Comparison of ENCODE assay signal across 15 cellular contexts in the genomic region with DNA sequence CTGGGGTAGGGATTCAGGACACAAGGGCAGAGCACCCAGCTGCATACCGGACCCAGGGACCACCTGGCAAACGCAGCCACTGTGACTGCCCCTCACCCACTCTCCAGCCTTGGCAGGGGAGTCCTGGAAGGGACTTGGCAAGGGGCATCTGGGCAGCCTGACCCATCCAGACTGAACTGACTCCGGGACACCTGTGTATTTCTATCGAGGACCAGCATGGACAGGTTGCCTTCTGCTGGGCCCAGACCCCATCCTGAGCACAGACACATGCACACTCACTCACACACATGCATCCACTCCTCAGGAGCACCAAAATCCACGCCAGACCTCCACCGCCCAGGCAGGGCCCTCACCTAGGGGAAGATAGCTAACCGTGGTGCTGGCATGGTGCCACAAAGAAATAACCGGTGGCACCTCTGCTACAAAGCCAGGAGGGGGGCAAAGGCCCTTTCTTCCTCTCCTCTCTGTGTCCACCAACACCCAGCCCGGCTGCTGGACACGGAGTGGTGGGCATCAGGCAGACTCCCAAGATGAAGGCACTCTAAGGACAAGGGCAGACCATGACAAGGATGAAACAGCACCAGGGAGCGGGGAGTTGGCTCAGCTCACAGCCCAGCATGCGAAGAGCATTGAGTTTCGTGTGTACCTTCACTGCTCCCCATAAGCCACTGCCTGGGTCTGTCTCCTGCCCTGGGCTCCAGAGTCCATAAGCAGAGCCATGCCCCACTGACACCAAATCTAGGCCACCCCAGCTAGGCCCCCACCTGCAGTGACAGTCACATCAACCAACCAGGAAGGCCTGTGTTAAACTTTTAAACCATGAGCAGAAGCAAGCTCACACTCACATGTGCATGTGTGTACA. TPM values are rescaled to one million over a fixed set of nuclear protein-coding genes. Genes with fewer than 3 reads are reported as not detected.
DNase-seq lines count a peak whose midpoint lies in the region; ATAC-seq and TF ChIP-seq lines count a peak whose summit lies in the region.
"Had no signal": no experiment of that assay in that cellular context is flagged by ENCODE, and none has a peak within 500 bp of the region (broad histone marks: within the 10 kb centered on the region; RNA-seq: fewer than 3 reads in every experiment).

No MANE protein-coding gene starts in this region.

- H3K9me3 ChIP-seq in cardiac muscle cell (ENCODE audit: low read depth) (no peaks in the 10 kb centered on the region), right cardiac atrium (ENCODE audit: control insufficient read depth, low read length) (no peaks in the 10 kb centered on the region), T-helper 17 cell (ENCODE audit: control insufficient read depth, low read length, poor library complexity, severe bottlenecking) (no peaks in the 10 kb centered on the region), muscle layer of colon (ENCODE audit: low read length) (no peaks in the 10 kb centered on the region)
- no peaks in the 10 kb centered on the region for H3K9me3 ChIP-seq in CD8-positive, alpha-beta T cell (ENCODE audit: low read length)
- H3K9me3 ChIP-seq: heart right ventricle, pancreas had no signal

- POLR2A ChIA-PET in CD8-positive, alpha-beta T cell (lab: Charles Lee) = no interaction called here

- H3K4me1 Mint-ChIP-seq in T-helper 17 cell = peaks cover 29% of the 10 kb centered on the region
- peaks cover 28% of the 10 kb centered on the region for H3K4me1 Mint-ChIP-seq in CD8-positive, alpha-beta T cell (ENCODE audit: low read depth)

- no peaks in the 10 kb centered on the region for H3K9me3 Mint-ChIP-seq in CD8-positive, alpha-beta T cell
- H3K9me3 Mint-ChIP-seq: activated naive CD8-positive, alpha-beta T cell treated with anti-CD3 and anti-CD28 coated beads, Interleukin-2, amount 50 U/mL, for 24 hours; CD8-positive, alpha-beta memory T cell; stimulated activated memory B cell treated with anti-CD40 and anti-IgM and Interleukin-4, amounts not matched to agents 10 μg/mL and 1 μg/mL and 100 μg/mL, for 72 hours; WTC11 had no signal

- WGBS in right cardiac atrium = 77% methylated on average over 13 of the region's 13 CpGs

- ATAC-seq in right cardiac atrium (no peak), T-helper 17 cell (no peak), HG02840 (IDR thresholded peaks at IDR 0.05; ENCODE audit: low FRiP score, unreplicated experiment) (no peak)
- ATAC-seq in CD8-positive, alpha-beta T cell = no peak

- no peaks in the 10 kb centered on the region for H3K36me3 Mint-ChIP-seq in T-helper 17 cell (ENCODE audit: low read depth)
- H3K36me3 Mint-ChIP-seq in CD8-positive, alpha-beta T cell = no peaks in the 10 kb centered on the region
- H3K36me3 Mint-ChIP-seq: brain; CD8-positive, alpha-beta memory T cell; stimulated activated memory B cell treated with anti-CD40 and anti-IgM and Interleukin-4, amounts not matched to agents 10 μg/mL and 1 μg/mL and 100 μg/mL, for 72 hours; WTC11 had no signal

- H3K27me3 ChIP-seq in cardiac muscle cell (no peaks in the 10 kb centered on the region), right cardiac atrium (ENCODE audit: control insufficient read depth, insufficient read depth) (no peaks in the 10 kb centered on the region), muscle layer of colon (ENCODE audit: control insufficient read depth in 1 of 2, insufficient read depth in 2 of 2, low read length in 2 of 2) (no peaks in the 10 kb centered on the region)
- no peaks in the 10 kb centered on the region for H3K27me3 ChIP-seq in CD8-positive, alpha-beta T cell (ENCODE audit: insufficient read depth, low read length)
- H3K27me3 ChIP-seq: pancreas had no signal

- CTCF ChIA-PET in CD8-positive, alpha-beta T cell (lab: Charles Lee) = no interaction called here

- intact Hi-C loops in right cardiac atrium (cut with DNase I) = no loop called here
- intact Hi-C loops in CD8-positive, alpha-beta T cell (cut with DNase I, micrococcal nuclease) = no loop called here

- peaks cover 22% of the 10 kb centered on the region for H3K4me1 ChIP-seq in cardiac muscle cell (ENCODE audit: low read depth)
- peaks cover 4% of the 10 kb centered on the region for H3K4me1 ChIP-seq in right cardiac atrium (ENCODE audit: control insufficient read depth, insufficient read depth, low read length)
- H3K4me1 ChIP-seq in muscle layer of colon (ENCODE audit: insufficient read depth, low read length) = peaks cover 54% of the 10 kb centered on the region
- peaks cover 34% of the 10 kb centered on the region for H3K4me1 ChIP-seq in CD8-positive, alpha-beta T cell (ENCODE audit: insufficient read depth, low read length)
- H3K4me1 ChIP-seq: pancreas had no signal

- H3K9ac ChIP-seq in muscle layer of colon (ENCODE audit: low read length) = no peak overlapping the region

- H3K4me3 ChIP-seq in cardiac muscle cell (no peak overlapping the region), right cardiac atrium (ENCODE audit: low read length) (no peak overlapping the region), muscle layer of colon (ENCODE audit: low read depth in 1 of 2, low read length in 2 of 2) (no peak overlapping the region)
- no peak overlapping the region for H3K4me3 ChIP-seq in CD8-positive, alpha-beta T cell (ENCODE audit: low read depth, low read length)
- H3K4me3 ChIP-seq: heart right ventricle, pancreas had no signal

- DNase-seq in cardiac muscle cell (ENCODE audit: low read depth in 1 of 2, low spot score in 1 of 2) (no peak), right cardiac atrium (no peak), T-helper 17 cell (no peak), NCI-H748 treated with DMSO at 0.1 percent for 48 hours (lab: John Stamatoyannopoulos, UW) (no peak)
- no peak for DNase-seq in CD8-positive, alpha-beta T cell
- DNase-seq: NCI-H226 had no signal

- H3K27me3 Mint-ChIP-seq in T-helper 17 cell = no peaks in the 10 kb centered on the region
- peaks cover under 1% of the 10 kb centered on the region for H3K27me3 Mint-ChIP-seq in CD8-positive, alpha-beta T cell (ENCODE audit: low read depth)

- H3K27ac Mint-ChIP-seq in T-helper 17 cell = no peak overlapping the region
- no peak overlapping the region for H3K27ac Mint-ChIP-seq in CD8-positive, alpha-beta T cell
- H3K27ac Mint-ChIP-seq: activated naive CD8-positive, alpha-beta T cell treated with anti-CD3 and anti-CD28 coated beads, Interleukin-2, amount 50 U/mL, for 24 hours; stimulated activated memory B cell treated with anti-CD40 and anti-IgM and Interleukin-4, amounts not matched to agents 10 μg/mL and 1 μg/mL and 100 μg/mL, for 72 hours; WTC11 had no signal

- TF ChIP-seq CTCF in cardiac muscle cell (IDR thresholded peaks at IDR 0.05; ENCODE audit: low read depth, low read length) = no peak
- no peak for TF ChIP-seq CTCF in CD8-positive, alpha-beta T cell (IDR thresholded peaks at IDR 0.05)

- peak overlapping the region; percentile 40 for H3K27ac ChIP-seq in cardiac muscle cell
- H3K27ac ChIP-seq in right cardiac atrium (ENCODE audit: low read length) = no peak overlapping the region
- peak overlapping the region; percentile 66 for H3K27ac ChIP-seq in muscle layer of colon (ENCODE audit: low read depth, low read length)
- H3K27ac ChIP-seq in CD8-positive, alpha-beta T cell (ENCODE audit: low read depth, low read length) = no peak overlapping the region
- H3K27ac ChIP-seq: pancreas had no signal

- peak overlapping the region; percentile 21 for H3K4me3 Mint-ChIP-seq in T-helper 17 cell
- no peak overlapping the region for H3K4me3 Mint-ChIP-seq in CD8-positive, alpha-beta T cell
- H3K4me3 Mint-ChIP-seq: activated naive CD8-positive, alpha-beta T cell treated with anti-CD3 and anti-CD28 coated beads, Interleukin-2, amount 50 U/mL, for 24 hours; brain; stimulated activated memory B cell treated with anti-CD40 and anti-IgM and Interleukin-4, amounts not matched to agents 10 μg/mL and 1 μg/mL and 100 μg/mL, for 72 hours; WTC11 had no signal

- no peaks in the 10 kb centered on the region for H3K36me3 ChIP-seq in cardiac muscle cell
- H3K36me3 ChIP-seq in muscle layer of colon (ENCODE audit: insufficient read depth, low read length) = no peaks in the 10 kb centered on the region
- H3K36me3 ChIP-seq in CD8-positive, alpha-beta T cell (ENCODE audit: insufficient read depth, low read length) = no peaks in the 10 kb centered on the region
- H3K36me3 ChIP-seq: pancreas had no signal

RNA-seq across cellular contexts. Expression of gene KCNH2, which starts 35.3 kb away (rescaled TPM):
- total RNA-seq in cardiac muscle cell = 91.5 and 110 TPM in 2 replicates
- 48.0 and 64.2 TPM in 2 replicates for polyA plus RNA-seq in cardiac muscle cell
- total RNA-seq in right cardiac atrium = 100 to 1,000 TPM; 113 to 163 (median 126) TPM
- 132 TPM for polyA plus RNA-seq in right cardiac atrium
- 1 to 10 TPM; 2.2 to 5.6 TPM for total RNA-seq in T-helper 17 cell
- under 1 TPM; 0.90 to 0.97 TPM for total RNA-seq in CD8-positive, alpha-beta T cell

RNA-seq across cellular contexts. Expression of gene NOS3, which starts 48.0 kb away (rescaled TPM):
- total RNA-seq in cardiac muscle cell (19.7 and 20.3 TPM in 2 replicates), right cardiac atrium (10 to 100 TPM; 20.5 to 80.4 (median 24.7) TPM), T-helper 17 cell (1 to 10 TPM; 9.4 to 9.6 TPM)
- polyA plus RNA-seq in cardiac muscle cell (13.1 and 16.3 TPM in 2 replicates), right cardiac atrium (13.5 TPM)
- total RNA-seq in CD8-positive, alpha-beta T cell = 1 to 10 TPM; 1.1 to 1.4 TPM

Comparison
In these comparisons a context has a peak if more than half of its experiments do, and no peak if none do; other contexts are left out.
1. H3K27ac ChIP-seq: peak in cardiac muscle cell (single experiment) and muscle layer of colon (single experiment); none in right cardiac atrium (single experiment) and CD8-positive, alpha-beta T cell (single experiment).
2. RNA of gene KCNH2, which starts 35.3 kb away (total RNA-seq): 113 to 163 TPM in right cardiac atrium and 91.5 to 110 TPM in cardiac muscle cell; 2.2 to 5.6 TPM in T-helper 17 cell and 0.90 to 0.97 TPM in CD8-positive, alpha-beta T cell; every median in the first group is over 10 times any median in the second.